Comparison of ENCODE assay signal across 8 cellular contexts in genomic region chr1:161749509-161750407, GRCh38. TPM values are rescaled to one million over a fixed set of nuclear protein-coding genes. Genes with fewer than 3 reads are reported as not detected.
DNase-seq lines count a peak whose midpoint lies in the region; ATAC-seq and TF ChIP-seq lines count a peak whose summit lies in the region.

DUSP12 (plus strand) TSS chr1:161749786; CDS start chr1:161749802, 16 bp downstream.

- peaks cover 8% of the 10 kb centered on the region for H3K27me3 Mint-ChIP-seq in CD4-positive, alpha-beta T cell
- peaks cover 8% of the 10 kb centered on the region for H3K27me3 Mint-ChIP-seq in activated CD4-positive, alpha-beta memory T cell treated with anti-CD3 and anti-CD28 coated beads, Interleukin-2, amount 10 ng/mL, durations not matched to agents 7 days and 5 days

- no peaks in the 10 kb centered on the region for H3K9me3 Mint-ChIP-seq in CD4-positive, alpha-beta T cell
- H3K9me3 Mint-ChIP-seq in activated CD4-positive, alpha-beta memory T cell treated with anti-CD3 and anti-CD28 coated beads, Interleukin-2, amount 10 ng/mL, durations not matched to agents 7 days and 5 days: peaks cover 6% of the 10 kb centered on the region

- peak; percentile 96 for ATAC-seq in CD4-positive, alpha-beta T cell (ENCODE audit: poor library complexity)
- ATAC-seq in GM19395 (IDR thresholded peaks at IDR 0.05; ENCODE audit: unreplicated experiment) (peak; percentile 97), HG03565 (IDR thresholded peaks at IDR 0.05; ENCODE audit: unreplicated experiment) (peak; percentile 94)

- CTCF ChIA-PET in CD4-positive, alpha-beta T cell (lab: Charles Lee): interaction anchor here (0.6 to 1.8 kb wide), 10 partner anchors 8 to 287 kb away, joined by 3 to 8 read pairs (median 4); partner anchors contain the start of gene ATF6
- CTCF ChIA-PET in activated CD4-positive, alpha-beta memory T cell treated with anti-CD3 and anti-CD28 coated beads, Interleukin-2, amount 10 ng/mL, durations not matched to agents 7 days and 5 days (lab: Charles Lee): interaction anchor here (0.8 to 3.2 kb wide), 12 partner anchors 10 to 524 kb away, joined by 3 to 28 read pairs (median 6); partner anchors contain the start of gene TOMM40L

- peaks cover 6 to 8% of the 10 kb centered on the region in 2 donors for H3K4me1 ChIP-seq in duodenal mucosa (ENCODE audit: control insufficient read depth in 1 of 2, insufficient read depth in 2 of 2, low read length in 2 of 2)

- peaks cover 43% of the 10 kb centered on the region for H3K4me1 Mint-ChIP-seq in CD4-positive, alpha-beta T cell (ENCODE audit: low read depth)
- peaks cover 51% of the 10 kb centered on the region for H3K4me1 Mint-ChIP-seq in activated CD4-positive, alpha-beta memory T cell treated with anti-CD3 and anti-CD28 coated beads, Interleukin-2, amount 10 ng/mL, durations not matched to agents 7 days and 5 days

- 1 to 2% methylated on average over 26 to 50 of the region's 65 CpGs for WGBS in lower leg skin, 2 donors

- intact Hi-C loops in CD4-positive, alpha-beta T cell (cut with DNase I, micrococcal nuclease): loop anchor here (1.0 to 10.0 kb wide), 4 partner anchors 14 to 525 kb away; partner anchors contain the start of genes APOA2 (in 2 of the 2) and TOMM40L (in 2 of the 2)
- intact Hi-C loops in lower leg skin (cut with DNase I; ENCODE audit: low total_unique reads): no loop called here

- peak; percentile 75 to 85 (median 82) for DNase-seq in CD4-positive, alpha-beta T cell
- DNase-seq in NCI-H82 (lab: John Stamatoyannopoulos, UW) (peak; percentile 99), lower leg skin (ENCODE audit: low spot score in 2 of 2) (peak; percentile 87 to 98)
- DNase-seq in activated CD4-positive, alpha-beta memory T cell treated with anti-CD3 and anti-CD28 coated beads, Interleukin-2, amount 10 ng/mL, durations not matched to agents 7 days and 5 days: peak; percentile 89
- peak; percentile 81 to 85 for DNase-seq in stimulated activated CD4-positive, alpha-beta T cell treated with anti-CD3 and anti-CD28 coated beads, Interleukin-4, amount 100 ng/mL, for 48 hours (ENCODE audit: low read depth in 2 of 2)

- H3K9me3 ChIP-seq in CD4-positive, alpha-beta T cell (ENCODE audit: control insufficient read depth, low read length): no peaks in the 10 kb centered on the region
- H3K9me3 ChIP-seq in duodenal mucosa (ENCODE audit: control insufficient read depth in 1 of 2, low read length in 2 of 2): no peaks in the 10 kb centered on the region

- H3K27ac ChIP-seq in CD4-positive, alpha-beta T cell (ENCODE audit: low read depth, low read length): peak within 1 kb of the TSS; percentile 70
- H3K27ac ChIP-seq in duodenal mucosa (ENCODE audit: low read depth, low read length): peak within 1 kb of the TSS; percentile 77

- no peak for TF ChIP-seq CTCF in CD4-positive, alpha-beta T cell (IDR thresholded peaks at IDR 0.05)
- no peak for TF ChIP-seq CTCF in lower leg skin (IDR thresholded peaks at IDR 0.05)

- H3K9ac ChIP-seq in duodenal mucosa (ENCODE audit: low read depth in 1 of 2, low read length in 2 of 2): peak within 1 kb of the TSS; percentile 76 to 87

- POLR2A ChIA-PET in CD4-positive, alpha-beta T cell (lab: Charles Lee): interaction anchor here (0.6 to 2.4 kb wide), 21 partner anchors 8 to 1826 kb away, joined by 3 to 39 read pairs (median 5); partner anchors contain the start of genes ATF6 and IGSF8
- POLR2A ChIA-PET in activated CD4-positive, alpha-beta memory T cell treated with anti-CD3 and anti-CD28 coated beads, Interleukin-2, amount 10 ng/mL, durations not matched to agents 7 days and 5 days (lab: Charles Lee): interaction anchor here (0.7 to 1.9 kb wide), 17 partner anchors 9 to 568 kb away, joined by 3 to 27 read pairs (median 4); partner anchors contain the start of gene ATF6

- peak within 1 kb of the TSS; percentile 99 for H3K4me3 Mint-ChIP-seq in CD4-positive, alpha-beta T cell
- peak within 1 kb of the TSS; percentile 98 for H3K4me3 Mint-ChIP-seq in activated CD4-positive, alpha-beta memory T cell treated with anti-CD3 and anti-CD28 coated beads, Interleukin-2, amount 10 ng/mL, durations not matched to agents 7 days and 5 days

- peaks cover 11 to 29% of the 10 kb centered on the region in 2 donors for H3K36me3 ChIP-seq in duodenal mucosa (ENCODE audit: control insufficient read depth in 1 of 2, insufficient read depth in 2 of 2, low read length in 2 of 2)

- no peaks in the 10 kb centered on the region for H3K27me3 ChIP-seq in CD4-positive, alpha-beta T cell (ENCODE audit: control insufficient read depth, insufficient read depth, low read length)
- no peaks in the 10 kb centered on the region for H3K27me3 ChIP-seq in duodenal mucosa (ENCODE audit: control insufficient read depth in 1 of 2, insufficient read depth in 2 of 2, low read length in 2 of 2)

- peak within 1 kb of the TSS; percentile 91 for H3K27ac Mint-ChIP-seq in CD4-positive, alpha-beta T cell
- H3K27ac Mint-ChIP-seq in activated CD4-positive, alpha-beta memory T cell treated with anti-CD3 and anti-CD28 coated beads, Interleukin-2, amount 10 ng/mL, durations not matched to agents 7 days and 5 days: peak within 1 kb of the TSS; percentile 97

- TF ChIP-seq POLR2A in lower leg skin (IDR thresholded peaks at IDR 0.05): no peak

- H3K4me3 ChIP-seq in duodenal mucosa (ENCODE audit: low read depth in 1 of 2, low read length in 2 of 2): peak within 1 kb of the TSS; percentile 79 to 94
- H3K4me3 ChIP-seq in lower leg skin (ENCODE audit: low read depth, poor library complexity, severe bottlenecking): peak within 1 kb of the TSS; percentile 84

- peaks cover 43% of the 10 kb centered on the region for H3K36me3 Mint-ChIP-seq in CD4-positive, alpha-beta T cell (ENCODE audit: low read depth)
- peaks cover 37% of the 10 kb centered on the region for H3K36me3 Mint-ChIP-seq in activated CD4-positive, alpha-beta memory T cell treated with anti-CD3 and anti-CD28 coated beads, Interleukin-2, amount 10 ng/mL, durations not matched to agents 7 days and 5 days (ENCODE audit: low read depth)

RNA-seq across cellular contexts. Expression of gene DUSP12, which starts in this region (rescaled TPM):
- 10 to 100 TPM; 20.3 to 23.0 TPM for total RNA-seq in CD4-positive, alpha-beta T cell
- 10 to 100 TPM; 23.4 to 23.5 TPM for total RNA-seq in activated CD4-positive, alpha-beta memory T cell treated with anti-CD3 and anti-CD28 coated beads, Interleukin-2, amount 10 ng/mL, durations not matched to agents 7 days and 5 days
- 10 to 100 TPM; 10.2 to 24.5 (median 18.8) TPM for total RNA-seq in lower leg skin

Comparison
In these comparisons a context has a peak if more than half of its experiments do, and no peak if none do; other contexts are left out.
1. Peak in every context shown above with its lines: DNase-seq, ATAC-seq, H3K4me3 ChIP-seq and H3K27ac ChIP-seq.